ENCODE assay signal across 1 cellular context in the genomic region with DNA sequence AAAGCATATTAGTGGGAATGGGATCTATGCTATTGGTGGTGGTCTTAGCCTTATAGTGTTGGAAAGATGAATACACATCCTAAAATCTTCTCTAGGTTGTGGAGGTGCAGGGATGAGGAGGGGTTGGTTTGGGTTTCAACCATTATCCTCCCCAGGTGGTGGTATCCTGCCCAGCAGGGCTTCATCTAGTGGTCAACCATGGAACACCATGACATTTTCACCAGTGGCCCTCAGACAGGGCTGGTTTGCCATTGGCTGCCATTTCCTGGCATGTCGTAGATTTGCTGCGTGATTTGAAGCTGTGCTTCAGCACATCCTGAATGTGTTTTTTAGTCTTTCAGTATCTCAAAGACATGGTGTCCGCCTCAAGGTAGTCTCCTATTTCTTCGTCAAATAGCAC.
TF ChIP-seq lines count a peak whose summit lies in the region.

No MANE protein-coding gene starts in this region.

TF ChIP-seq in IMR-90, 13 proteins besides CTCF, POLR2A, EP300 and RAD21 (continued from another document):
- TF ChIP-seq, protein P1, sequence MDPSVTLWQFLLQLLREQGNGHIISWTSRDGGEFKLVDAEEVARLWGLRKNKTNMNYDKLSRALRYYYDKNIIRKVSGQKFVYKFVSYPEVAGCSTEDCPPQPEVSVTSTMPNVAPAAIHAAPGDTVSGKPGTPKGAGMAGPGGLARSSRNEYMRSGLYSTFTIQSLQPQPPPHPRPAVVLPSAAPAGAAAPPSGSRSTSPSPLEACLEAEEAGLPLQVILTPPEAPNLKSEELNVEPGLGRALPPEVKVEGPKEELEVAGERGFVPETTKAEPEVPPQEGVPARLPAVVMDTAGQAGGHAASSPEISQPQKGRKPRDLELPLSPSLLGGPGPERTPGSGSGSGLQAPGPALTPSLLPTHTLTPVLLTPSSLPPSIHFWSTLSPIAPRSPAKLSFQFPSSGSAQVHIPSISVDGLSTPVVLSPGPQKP (IDR thresholded peaks at IDR 0.05; ENCODE audit: borderline replicate concordance, low read depth, low read length), result no peak
- TF ChIP-seq RCOR1 (IDR thresholded peaks at IDR 0.05; ENCODE audit: insufficient replicate concordance, low read length), result no peak
